Comparison of ENCODE assay signal across 34 cellular contexts in genomic region chr18:77442393-77442792, GRCh38.
"Had no signal": no experiment of that assay in that cellular context is flagged by ENCODE, and none has a peak within 500 bp of the region (broad histone marks: within the 10 kb centered on the region; RNA-seq: fewer than 3 reads in every experiment).

No MANE protein-coding gene starts in this region.

- H3K9me3 ChIP-seq: MG63 had no signal

- H3K27me3 ChIP-seq: MG63 had no signal

- H3K4me3 ChIP-seq: MG63 had no signal

- H3K9ac ChIP-seq: KMS-11 had no signal

- H3K27ac ChIP-seq: KMS-11 had no signal

- H3K36me3 ChIP-seq: MG63 had no signal

- H3K4me2 ChIP-seq: KMS-11 had no signal

- DNase-seq: Karpas-422, Kasumi-1, KBM-7, KG1, MG63, MM.1S, MV-4-11, NCI-H1048, NCI-H1092, NCI-H1092 treated with DMSO at 0.1 percent for 48 hours, NCI-H1105, NCI-H1105 treated with DMSO at 0.1 percent for 48 hours, NCI-H1417, NCI-H1417 treated with DMSO at 0.1 percent for 48 hours, NCI-H1436, NCI-H1436 treated with DMSO at 0.1 percent for 48 hours, NCI-H1694, NCI-H1694 treated with DMSO at 0.1 percent for 48 hours, NCI-H187, NCI-H187 treated with DMSO at 0.1 percent for 48 hours, NCI-H1930, NCI-H2029, NCI-H2029 treated with DMSO at 0.1 percent for 48 hours, NCI-H2081, NCI-H2081 treated with DMSO at 0.1 percent for 48 hours, NCI-H2107, NCI-H2171, NCI-H2171 treated with DMSO at 0.1 percent for 48 hours, NCI-H2227 treated with DMSO at 0.1 percent for 48 hours, NCI-H226, NCI-H345, NCI-H446, NCI-H446 treated with DMSO at 0.1 percent for 48 hours had no signal
